In genomic region chr10:69179089-69179742, GRCh38 we compare ENCODE assay signal across 8 cellular contexts. TPM values are rescaled to one million over a fixed set of nuclear protein-coding genes. Genes with fewer than 3 reads are reported as not detected.
A peak's percentile ranks its signal among the peaks of the same experiment; 100 is the strongest.
DNase-seq lines count a peak whose midpoint lies in the region; ATAC-seq and TF ChIP-seq lines count a peak whose summit lies in the region.

No MANE protein-coding gene starts in this region.

- no peaks in the 10 kb centered on the region; the same call in 1 of the 2 replicates for H3K27me3 Mint-ChIP-seq in HFFc6 (ENCODE audit: insufficient read depth)

- DNase-seq in HFFc6 (no peak), NOMO-1 treated with dmso at 0.1 percent for 144 hours (lab: John Stamatoyannopoulos, UW; ENCODE audit: unreplicated experiment) (peak; percentile 46), left ventricle myocardium inferior (no peak), NCI-H524 treated with DMSO at 0.1 percent for 48 hours (lab: John Stamatoyannopoulos, UW) (no peak), globus pallidus (ENCODE audit: low spot score) (no peak)
- peak; percentile 13 for DNase-seq in activated effector memory CD4-positive, alpha-beta T cell treated with Interleukin-2 at 50 U/mL for 16 hours

- H3K36me3 Mint-ChIP-seq in HFFc6 (ENCODE audit: low read depth) = peaks cover 9% of the 10 kb centered on the region

- H3K27me3 ChIP-seq in left ventricle myocardium inferior (ENCODE audit: low read depth) = no peaks in the 10 kb centered on the region
- no peaks in the 10 kb centered on the region for H3K27me3 ChIP-seq in skeletal muscle tissue (ENCODE audit: control insufficient read depth in 3 of 3, insufficient read depth in 3 of 3, low read length in 3 of 3)

- peak; percentile 34 for ATAC-seq in GM18502 (IDR thresholded peaks at IDR 0.05; ENCODE audit: poor library complexity, unreplicated experiment)

- peaks cover 7% of the 10 kb centered on the region for H3K36me3 ChIP-seq in left ventricle myocardium inferior
- peaks cover 2 to 6% (median 3%) of the 10 kb centered on the region in 3 donors for H3K36me3 ChIP-seq in skeletal muscle tissue (ENCODE audit: control insufficient read depth in 3 of 3, insufficient read depth in 3 of 3, low read length in 3 of 3)

- peak overlapping the region; percentile 92 for H3K4me3 Mint-ChIP-seq in HFFc6

- H3K9me3 ChIP-seq in left ventricle myocardium inferior (replicated peaks) = no peaks in the 10 kb centered on the region
- H3K9me3 ChIP-seq in skeletal muscle tissue (ENCODE audit: control insufficient read depth in 3 of 3, low read length in 3 of 3) = no peaks in the 10 kb centered on the region

- H3K27ac ChIP-seq in left ventricle myocardium inferior (replicated peaks) (peak overlapping the region; percentile 97), skeletal muscle tissue (ENCODE audit: low read depth, low read length) (peak overlapping the region; percentile 89)

- H3K4me1 Mint-ChIP-seq in HFFc6 (ENCODE audit: low read depth) = peaks cover 23% of the 10 kb centered on the region

- TF ChIP-seq CTCF in HFFc6 (IDR thresholded peaks at IDR 0.05) (no peak), left ventricle myocardium inferior (IDR thresholded peaks at IDR 0.05; ENCODE audit: borderline replicate concordance) (no peak)

- H3K9me3 Mint-ChIP-seq in HFFc6 = no peaks in the 10 kb centered on the region

- intact Hi-C loops in left ventricle myocardium inferior (cut with micrococcal nuclease) = no loop called here

- H3K4me3 ChIP-seq in left ventricle myocardium inferior = peak overlapping the region; percentile 85
- H3K4me3 ChIP-seq in skeletal muscle tissue (ENCODE audit: low read length in 3 of 3) = peak overlapping the region; percentile 85 to 100 (median 100)

- H3K9ac ChIP-seq in skeletal muscle tissue (ENCODE audit: low read depth in 1 of 3, low read length in 3 of 3) = peak overlapping the region; percentile 97 to 100 (median 100)

- H3K4me1 ChIP-seq in left ventricle myocardium inferior (peaks cover 45% of the 10 kb centered on the region), skeletal muscle tissue (ENCODE audit: control insufficient read depth in 3 of 3, insufficient read depth in 3 of 3, low read length in 3 of 3) (peaks cover 25 to 41% (median 27%) of the 10 kb centered on the region in 3 donors)

- peak overlapping the region; percentile 100 for H3K27ac Mint-ChIP-seq in HFFc6

RNA-seq across cellular contexts. Expression of gene SUPV3L1, which starts 0.8 kb away (rescaled TPM):
- 10 to 100 TPM; 26.4 to 31.0 (median 28.9) TPM for total RNA-seq in HFFc6 (2021; fragmentation: NEBNext Ultra II Directional; extraction: Animal tissue kit (Norgen Biotek cat#: 25700))
- total RNA-seq in left ventricle myocardium inferior (36.8 TPM), skeletal muscle tissue (22.4 TPM)

RNA-seq across cellular contexts. Expression of gene HKDC1, which starts 40.9 kb away (rescaled TPM):
- under 1 TPM; 0.09 to 0.54 (median 0.42) TPM for total RNA-seq in HFFc6 (2021; fragmentation: NEBNext Ultra II Directional; extraction: Animal tissue kit (Norgen Biotek cat#: 25700))
- total RNA-seq in left ventricle myocardium inferior = not detected
- total RNA-seq in skeletal muscle tissue = not detected

RNA-seq across cellular contexts. Expression of gene VPS26A, which starts 55.2 kb away (rescaled TPM):
- total RNA-seq in HFFc6 (2021; fragmentation: NEBNext Ultra II Directional; extraction: Animal tissue kit (Norgen Biotek cat#: 25700)) = 10 to 100 TPM; 47.9 to 62.8 (median 61.4) TPM
- 33.1 TPM for total RNA-seq in left ventricle myocardium inferior
- total RNA-seq in skeletal muscle tissue = 28.7 TPM

Comparison
In these comparisons a context has a peak if more than half of its experiments do, and no peak if none do; other contexts are left out.
1. DNase-seq: peak in NOMO-1 treated with dmso at 0.1 percent for 144 hours (single experiment) and activated effector memory CD4-positive, alpha-beta T cell treated with Interleukin-2 at 50 U/mL for 16 hours (single experiment); none in HFFc6 (single experiment), left ventricle myocardium inferior (single experiment), NCI-H524 treated with DMSO at 0.1 percent for 48 hours (single experiment) and globus pallidus (single experiment).